ENCODE assay signal across 23 cellular contexts in genomic region chr5:14351086-14351661, GRCh38.
DNase-seq lines count a peak whose midpoint lies in the region; ATAC-seq and TF ChIP-seq lines count a peak whose summit lies in the region.
"Had no signal": no experiment of that assay in that cellular context is flagged by ENCODE, and none has a peak within 500 bp of the region (broad histone marks: within the 10 kb centered on the region; RNA-seq: fewer than 3 reads in every experiment).

No MANE protein-coding gene starts in this region.

- intact Hi-C loops in sciatic nerve (cut with DNase I), result no loop called here
- intact Hi-C loops in thyroid gland (cut with DNase I), result loop anchor here (10.0 kb wide), 1 partner anchor 294 kb away; no protein-coding TSS in a partner anchor

- no peaks in the 10 kb centered on the region for H3K4me1 ChIP-seq in thyroid gland
- H3K4me1 ChIP-seq: parathyroid adenoma, SJCRH30 had no signal

- H3K4me3 Mint-ChIP-seq in central memory CD8-positive, alpha-beta T cell, result no peak overlapping the region
- H3K4me3 Mint-ChIP-seq: activated CD8-positive, alpha-beta T cell treated with anti-CD3 and anti-CD28 coated beads for 36 hours; CD4-positive, CD25-positive, alpha-beta regulatory T cell; H9 had no signal

- H3K36me3 ChIP-seq in thyroid gland, result peaks cover 0 to 4% of the 10 kb centered on the region in 2 donors

- no peak overlapping the region for H3K27ac ChIP-seq in thyroid gland
- H3K27ac ChIP-seq: foreskin keratinocyte, parathyroid adenoma, SJCRH30, testis had no signal

- no peak for TF ChIP-seq POLR2A in thyroid gland (IDR thresholded peaks at IDR 0.05)

- H3K4me3 ChIP-seq in thyroid gland (replicated peaks in 1 of 3), result no peak overlapping the region
- H3K4me3 ChIP-seq: SJCRH30, testis had no signal

- H3K4me1 Mint-ChIP-seq in central memory CD8-positive, alpha-beta T cell, result peaks cover under 1% of the 10 kb centered on the region
- H3K4me1 Mint-ChIP-seq: CD4-positive, CD25-positive, alpha-beta regulatory T cell had no signal

- peak; percentile 2 for DNase-seq in SKM-1 (lab: John Stamatoyannopoulos, UW; ENCODE audit: unreplicated experiment)
- DNase-seq in SKM-1 treated with dmso at 0.1 percent for 144 hours (lab: John Stamatoyannopoulos, UW; ENCODE audit: unreplicated experiment), result no peak
- DNase-seq in Kasumi-1 (lab: John Stamatoyannopoulos, UW), result peak; percentile 63 to 66
- no peak for DNase-seq in central memory CD8-positive, alpha-beta T cell (ENCODE audit: low spot score in 2 of 2)
- DNase-seq in sciatic nerve (ENCODE audit: low spot score), result no peak
- no peak for DNase-seq in 8988T
- DNase-seq in thyroid gland, result no peak
- DNase-seq: activated CD8-positive, alpha-beta T cell treated with anti-CD3 and anti-CD28 coated beads for 36 hours; activated naive CD4-positive, alpha-beta T cell treated with Interleukin-2 at 50 U/mL for 16 hours; CD4-positive, CD25-positive, alpha-beta regulatory T cell; erythroblast; Karpas-422; mesenchymal stem cell; naive thymus-derived CD8-positive, alpha-beta T cell; NCI-H2081 treated with DMSO at 0.1 percent for 48 hours; NCI-H524; SJCRH30; T-helper 2 cell; testis had no signal

- no peaks in the 10 kb centered on the region for H3K9me3 ChIP-seq in thyroid gland
- H3K9me3 ChIP-seq: SJCRH30, testis had no signal

- no peaks in the 10 kb centered on the region for H3K27me3 ChIP-seq in thyroid gland
- H3K27me3 ChIP-seq: foreskin keratinocyte, SJCRH30, testis had no signal

- peak; percentile 21 for ATAC-seq in central memory CD8-positive, alpha-beta T cell (replicated peaks; ENCODE audit: extremely low read depth, poor library complexity, severe bottlenecking)
- ATAC-seq in sciatic nerve, result peak; percentile 51
- no peak for ATAC-seq in GM19395 (IDR thresholded peaks at IDR 0.05; ENCODE audit: unreplicated experiment)

- peaks cover 3% of the 10 kb centered on the region for H3K36me3 Mint-ChIP-seq in central memory CD8-positive, alpha-beta T cell (ENCODE audit: insufficient read depth)
- H3K36me3 Mint-ChIP-seq: CD4-positive, CD25-positive, alpha-beta regulatory T cell; naive thymus-derived CD8-positive, alpha-beta T cell had no signal

- H3K27me3 Mint-ChIP-seq in central memory CD8-positive, alpha-beta T cell, result no peaks in the 10 kb centered on the region

- TF ChIP-seq CTCF in thyroid gland (IDR thresholded peaks at IDR 0.05), result no peak

- H3K27ac Mint-ChIP-seq in central memory CD8-positive, alpha-beta T cell (ENCODE audit: low read depth), result no peak overlapping the region
- H3K27ac Mint-ChIP-seq: activated CD8-positive, alpha-beta T cell treated with anti-CD3 and anti-CD28 coated beads for 36 hours; CD4-positive, CD25-positive, alpha-beta regulatory T cell; naive thymus-derived CD8-positive, alpha-beta T cell had no signal

- 84 to 87% methylated on average over 7 of the region's 7 CpGs for WGBS in thyroid gland, 2 donors

- H3K9me3 Mint-ChIP-seq in central memory CD8-positive, alpha-beta T cell, result peaks cover 8% of the 10 kb centered on the region
- H3K9me3 Mint-ChIP-seq: activated CD8-positive, alpha-beta T cell treated with anti-CD3 and anti-CD28 coated beads for 36 hours had no signal

Comparison
In these comparisons a context has a peak if more than half of its experiments do, and no peak if none do; other contexts are left out.
1. DNase-seq: peak in SKM-1 (single experiment) and Kasumi-1 (2 of 2); none in SKM-1 treated with dmso at 0.1 percent for 144 hours (single experiment), central memory CD8-positive, alpha-beta T cell (0 of 2), sciatic nerve (single experiment), 8988T (single experiment) and thyroid gland (0 of 2).